ENCODE assay signal across 8 cellular contexts in the genomic region with DNA sequence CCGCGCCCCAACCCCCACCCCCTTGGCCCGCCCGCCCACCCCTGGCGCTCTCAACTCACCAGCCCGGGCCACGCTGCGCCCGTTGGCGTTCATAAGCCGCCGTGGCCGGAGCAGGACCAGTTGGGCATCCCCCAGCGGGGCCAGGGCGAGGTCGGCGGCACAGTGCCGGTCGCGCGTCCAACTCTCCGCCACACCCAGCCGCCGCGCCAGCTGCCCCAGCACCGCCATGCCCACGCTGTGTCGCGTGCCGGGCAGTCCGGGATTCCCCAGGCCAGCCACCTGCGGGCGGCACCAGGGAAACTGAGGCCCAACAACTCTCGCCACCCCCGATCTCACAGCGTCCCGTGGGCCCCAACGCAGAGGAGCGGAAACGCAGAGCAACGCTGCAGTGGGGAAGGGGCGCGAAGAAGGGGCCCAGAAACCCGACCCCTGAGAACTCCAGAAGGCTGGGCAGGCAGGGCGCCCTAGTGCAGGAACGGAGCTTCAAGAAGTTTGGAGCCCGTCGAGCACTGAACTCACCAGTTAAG. TPM values are rescaled to one million over a fixed set of nuclear protein-coding genes. Genes with fewer than 3 reads are reported as not detected.
A peak's percentile ranks its signal among the peaks of the same experiment; 100 is the strongest.
DNase-seq lines count a peak whose midpoint lies in the region; ATAC-seq and TF ChIP-seq lines count a peak whose summit lies in the region.

No MANE protein-coding gene starts in this region.

- peak; percentile 11 to 20 for ATAC-seq in activated T-cell treated with anti-CD3 and anti-CD28 coated beads, Interleukin-2, amount 50 U/mL, for 72 hours (replicated peaks in 1 of 2)
- no peak for ATAC-seq in GM21717 (IDR thresholded peaks at IDR 0.05; ENCODE audit: unreplicated experiment)

- H3K9me3 Mint-ChIP-seq in CD8-positive, alpha-beta memory T cell, result no peaks in the 10 kb centered on the region
- H3K9me3 Mint-ChIP-seq in activated T-cell treated with anti-CD3 and anti-CD28 coated beads, Interleukin-2, amount 50 U/mL, for 72 hours, result no peaks in the 10 kb centered on the region

- H3K27ac Mint-ChIP-seq in CD8-positive, alpha-beta memory T cell, result peak overlapping the region; percentile 63 to 99 (median 98)
- H3K27ac Mint-ChIP-seq in activated T-cell treated with anti-CD3 and anti-CD28 coated beads, Interleukin-2, amount 50 U/mL, for 72 hours, result peak overlapping the region; percentile 61

- peaks cover 43 to 53% (median 44%) of the 10 kb centered on the region in 3 donors for H3K4me1 Mint-ChIP-seq in CD8-positive, alpha-beta memory T cell
- H3K4me1 Mint-ChIP-seq in activated T-cell treated with anti-CD3 and anti-CD28 coated beads, Interleukin-2, amount 50 U/mL, for 72 hours (ENCODE audit: low read depth), result peaks cover 38% of the 10 kb centered on the region

- H3K27ac ChIP-seq in CD8-positive, alpha-beta memory T cell (ENCODE audit: low read depth, low read length), result peak overlapping the region; percentile 78
- H3K27ac ChIP-seq in right atrium auricular region (peak overlapping the region; percentile 80 to 84), skeletal muscle tissue (ENCODE audit: low read depth, low read length) (peak overlapping the region; percentile 87)

- peaks cover 0 to 4% of the 10 kb centered on the region in 2 donors for H3K27me3 Mint-ChIP-seq in CD8-positive, alpha-beta memory T cell
- H3K27me3 Mint-ChIP-seq in activated T-cell treated with anti-CD3 and anti-CD28 coated beads, Interleukin-2, amount 50 U/mL, for 72 hours (ENCODE audit: low read depth), result no peaks in the 10 kb centered on the region

- no peak for DNase-seq in CD8-positive, alpha-beta memory T cell
- DNase-seq in HFF-Myc (ENCODE audit: extremely low read depth, low read depth) (no peak), right atrium auricular region (ENCODE audit: low spot score) (peak; percentile 60), OCI-M2 (lab: John Stamatoyannopoulos, UW; ENCODE audit: unreplicated experiment) (no peak), NCI-H1105 (lab: John Stamatoyannopoulos, UW) (no peak)
- peak; percentile 28 to 32 for DNase-seq in activated T-cell treated with anti-CD3 and anti-CD28 coated beads, Interleukin-2, amount 50 U/mL, for 72 hours

- no peaks in the 10 kb centered on the region for H3K36me3 ChIP-seq in CD8-positive, alpha-beta memory T cell (ENCODE audit: insufficient read depth, low read length)
- H3K36me3 ChIP-seq in right atrium auricular region, result no peaks in the 10 kb centered on the region
- no peaks in the 10 kb centered on the region for H3K36me3 ChIP-seq in skeletal muscle tissue (ENCODE audit: control insufficient read depth in 3 of 3, insufficient read depth in 3 of 3, low read length in 3 of 3)

- H3K4me3 Mint-ChIP-seq in CD8-positive, alpha-beta memory T cell, result peak overlapping the region; percentile 85 to 99 (median 98)
- H3K4me3 Mint-ChIP-seq in activated T-cell treated with anti-CD3 and anti-CD28 coated beads, Interleukin-2, amount 50 U/mL, for 72 hours, result peak overlapping the region; percentile 88 to 99

- CTCF ChIA-PET in CD8-positive, alpha-beta memory T cell (lab: Charles Lee), result interaction anchor here (1.0 to 3.4 kb wide), 7 partner anchors 17 to 211 kb away, joined by 3 to 29 read pairs (median 4); partner anchors contain the start of genes STXBP1 and TOR2A

- H3K36me3 Mint-ChIP-seq in CD8-positive, alpha-beta memory T cell, result peaks cover 0 to 7% (median 1%) of the 10 kb centered on the region in 3 donors
- H3K36me3 Mint-ChIP-seq in activated T-cell treated with anti-CD3 and anti-CD28 coated beads, Interleukin-2, amount 50 U/mL, for 72 hours (ENCODE audit: insufficient read depth in 2 of 2), result peaks cover 1 to 2% of the 10 kb centered on the region in 2 donors

- H3K27me3 ChIP-seq in CD8-positive, alpha-beta memory T cell (ENCODE audit: insufficient read depth, low read length, poor library complexity, severe bottlenecking), result no peaks in the 10 kb centered on the region
- H3K27me3 ChIP-seq in right atrium auricular region, result no peaks in the 10 kb centered on the region
- H3K27me3 ChIP-seq in skeletal muscle tissue (ENCODE audit: control insufficient read depth in 3 of 3, insufficient read depth in 3 of 3, low read length in 3 of 3), result no peaks in the 10 kb centered on the region

- peak overlapping the region; percentile 84 to 90 (median 85) for H3K9ac ChIP-seq in skeletal muscle tissue (ENCODE audit: low read depth in 1 of 3, low read length in 3 of 3)

- POLR2A ChIA-PET in CD8-positive, alpha-beta memory T cell (lab: Charles Lee), result interaction anchor here (1.3 kb wide), 1 partner anchor 191 kb away, joined by 4 read pairs; no protein-coding TSS in a partner anchor

- peaks cover 38% of the 10 kb centered on the region for H3K4me1 ChIP-seq in CD8-positive, alpha-beta memory T cell (ENCODE audit: insufficient read depth, low read length)
- H3K4me1 ChIP-seq in right atrium auricular region (peaks cover 0 to 19% of the 10 kb centered on the region in 2 donors), skeletal muscle tissue (ENCODE audit: control insufficient read depth in 3 of 3, insufficient read depth in 3 of 3, low read length in 3 of 3) (peaks cover 11 to 20% (median 16%) of the 10 kb centered on the region in 3 donors)

- no peak for TF ChIP-seq CTCF in HFF-Myc (IDR thresholded peaks at IDR 0.05; ENCODE audit: low read depth, low read length, missing control alignments)
- TF ChIP-seq CTCF in right atrium auricular region (IDR thresholded peaks at IDR 0.05), result no peak

- peak overlapping the region; percentile 91 for H3K4me3 ChIP-seq in CD8-positive, alpha-beta memory T cell (ENCODE audit: low read length)
- H3K4me3 ChIP-seq in HFF-Myc (replicated peaks; ENCODE audit: low read depth, low read length) (peak overlapping the region; percentile 94), right atrium auricular region (peak overlapping the region; percentile 56 to 68), skeletal muscle tissue (ENCODE audit: low read length in 3 of 3) (peak overlapping the region; percentile 89 to 93 (median 91))

- H3K9me3 ChIP-seq in CD8-positive, alpha-beta memory T cell (ENCODE audit: low read length), result no peaks in the 10 kb centered on the region
- no peaks in the 10 kb centered on the region for H3K9me3 ChIP-seq in right atrium auricular region
- H3K9me3 ChIP-seq in skeletal muscle tissue (ENCODE audit: control insufficient read depth in 3 of 3, low read length in 3 of 3), result no peaks in the 10 kb centered on the region

RNA-seq across cellular contexts. Expression of gene PTRH1, which starts 0.5 kb away (rescaled TPM):
- 10 to 100 TPM; 34.4 to 35.9 TPM for total RNA-seq in CD8-positive, alpha-beta memory T cell
- polyA plus RNA-seq in CD8-positive, alpha-beta memory T cell, result 40.7 TPM
- total RNA-seq in activated T-cell treated with anti-CD3 and anti-CD28 coated beads, Interleukin-2, amount 50 U/mL, for 72 hours, result 1 to 10 TPM; 8.0 to 9.2 TPM
- total RNA-seq in right atrium auricular region (10 to 100 TPM; 16.5 to 16.7 TPM), skeletal muscle tissue (8.4 TPM)

RNA-seq across cellular contexts. Expression of gene TTC16, which starts 0.9 kb away (rescaled TPM):
- 1 to 10 TPM; 1.6 to 1.8 TPM for total RNA-seq in CD8-positive, alpha-beta memory T cell
- 7.1 TPM for polyA plus RNA-seq in CD8-positive, alpha-beta memory T cell
- 1 to 10 TPM in 1 of 2 donors, under 1 TPM in 1; 0.55 to 5.3 TPM for total RNA-seq in activated T-cell treated with anti-CD3 and anti-CD28 coated beads, Interleukin-2, amount 50 U/mL, for 72 hours
- total RNA-seq in right atrium auricular region, result under 1 TPM; 0.11 to 0.16 TPM
- not detected for total RNA-seq in skeletal muscle tissue

RNA-seq across cellular contexts. Expression of gene CFAP157, which starts 8.2 kb away (rescaled TPM):
- total RNA-seq in CD8-positive, alpha-beta memory T cell, result not detected
- polyA plus RNA-seq in CD8-positive, alpha-beta memory T cell, result 0.33 TPM
- total RNA-seq in activated T-cell treated with anti-CD3 and anti-CD28 coated beads, Interleukin-2, amount 50 U/mL, for 72 hours, result not detected
- total RNA-seq in right atrium auricular region (not detected), skeletal muscle tissue (not detected)

RNA-seq across cellular contexts. Expression of gene TOR2A, which starts 20.1 kb away (rescaled TPM):
- 10 to 100 TPM; 30.7 to 33.7 TPM for total RNA-seq in CD8-positive, alpha-beta memory T cell
- polyA plus RNA-seq in CD8-positive, alpha-beta memory T cell, result 37.0 TPM
- 10 to 100 TPM; 12.5 to 16.4 TPM for total RNA-seq in activated T-cell treated with anti-CD3 and anti-CD28 coated beads, Interleukin-2, amount 50 U/mL, for 72 hours
- total RNA-seq in right atrium auricular region, result 1 to 10 TPM; 3.9 to 7.0 TPM
- 2.6 TPM for total RNA-seq in skeletal muscle tissue

Comparison
In these comparisons a context has a peak if more than half of its experiments do, and no peak if none do; other contexts are left out.
1. DNase-seq: peak in activated T-cell treated with anti-CD3 and anti-CD28 coated beads, Interleukin-2, amount 50 U/mL, for 72 hours (2 of 2) and right atrium auricular region (single experiment); none in CD8-positive, alpha-beta memory T cell (0 of 5), HFF-Myc (single experiment), OCI-M2 (single experiment) and NCI-H1105 (single experiment).
2. Peak in every context shown above with its lines, with median percentiles within 50 percentile points of each other: H3K27ac ChIP-seq and H3K4me3 ChIP-seq.